Comparison of ENCODE assay signal across 8 cellular contexts in the genomic region with DNA sequence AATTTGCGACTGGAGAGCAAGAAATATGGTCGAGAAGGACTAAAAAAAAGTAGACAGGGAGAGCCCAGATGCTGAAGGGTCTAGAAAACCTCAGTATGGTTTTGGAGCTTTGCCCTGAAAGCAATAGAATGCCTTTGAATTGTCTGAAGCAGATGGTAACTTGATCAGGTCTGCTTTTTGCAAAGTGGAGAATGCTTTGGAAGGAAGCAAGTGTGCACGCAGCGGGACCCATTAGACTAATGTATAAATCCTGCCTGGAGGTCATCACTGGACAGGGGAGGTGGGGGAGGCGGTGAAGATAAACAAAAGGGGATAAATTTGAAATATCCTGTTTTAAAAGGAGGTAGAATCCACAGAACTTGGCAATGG. TPM values are rescaled to one million over a fixed set of nuclear protein-coding genes. Genes with fewer than 3 reads are reported as not detected.
DNase-seq lines count a peak whose midpoint lies in the region; ATAC-seq and TF ChIP-seq lines count a peak whose summit lies in the region.

No MANE protein-coding gene starts in this region.

- DNase-seq in GM23338 (ENCODE audit: low spot score) (no peak), fibroblast of pulmonary artery (ENCODE audit: low read depth) (peak; percentile 28), renal cortical epithelial cell (ENCODE audit: low read depth) (peak; percentile 28), activated gamma-delta T cell treated with Interleukin-2 at 50 U/mL for 16 hours (no peak), foreskin melanocyte (no peak)

- H3F3A ChIP-seq in GM23338 (replicated peaks; ENCODE audit: low read depth), result peaks cover 11% of the 10 kb centered on the region; the same call in 1 of the 2 replicates

- H3K27ac Mint-ChIP-seq in GM23338, result peak overlapping the region; percentile 93; the same call in 1 of the 2 replicates

- H3K9me2 ChIP-seq in GM23338 (ENCODE audit: insufficient read depth), result no peaks in the 10 kb centered on the region

- H3K27me3 ChIP-seq in GM23338 (ENCODE audit: insufficient read depth), result no peaks in the 10 kb centered on the region

- peak overlapping the region; percentile 74 for H3K27ac ChIP-seq in 22Rv1
- H3K27ac ChIP-seq in GM23338 (ENCODE audit: low read depth), result no peak overlapping the region

- H3K4me2 ChIP-seq in GM23338, result peak overlapping the region; percentile 80

- H3K9me3 Mint-ChIP-seq in GM23338, result no peaks in the 10 kb centered on the region

- H3K27me3 Mint-ChIP-seq in GM23338 (ENCODE audit: insufficient read depth, low read depth, poor library complexity), result peaks cover 15% of the 10 kb centered on the region

- ATAC-seq in GM23338 (no peak; the same call in 2 of the 3 replicates), SK-N-SH treated with all-trans-retinoic acid at 6 μM for 48 hours (peak; percentile 50), HG03354 (IDR thresholded peaks at IDR 0.05; ENCODE audit: poor library complexity, severe bottlenecking, unreplicated experiment) (no peak)

- peak overlapping the region; percentile 62 for H3K4me3 ChIP-seq in GM23338
- H3K4me3 ChIP-seq in fibroblast of pulmonary artery (replicated peaks; ENCODE audit: low read depth, low read length), result peak overlapping the region; percentile 71

- H2AFZ ChIP-seq in GM23338, result peak overlapping the region; percentile 89; the same call in 1 of the 2 replicates

- peaks cover 12% of the 10 kb centered on the region for H3K36me3 Mint-ChIP-seq in GM23338 (ENCODE audit: low read depth)

- peak overlapping the region; percentile 94 for H3K4me3 Mint-ChIP-seq in GM23338

- H4K20me1 ChIP-seq in GM23338 (replicated peaks; ENCODE audit: insufficient read depth), result peaks cover 11% of the 10 kb centered on the region; the same call in 1 of the 2 replicates

- TF ChIP-seq CTCF in 22Rv1 (IDR thresholded peaks at IDR 0.05) (no peak), GM23338 (conservative IDR thresholded peaks at IDR 0.05; ENCODE audit: low read depth in 2 of 2) (no peak), fibroblast of pulmonary artery (IDR thresholded peaks at IDR 0.05; ENCODE audit: low read length, missing control alignments) (no peak)

- H3K4me1 ChIP-seq in GM23338 (ENCODE audit: insufficient read depth), result peaks cover 15% of the 10 kb centered on the region

- H3K79me2 ChIP-seq in GM23338 (replicated peaks; ENCODE audit: insufficient read depth), result peaks cover 31% of the 10 kb centered on the region

- H3K36me3 ChIP-seq in GM23338 (ENCODE audit: insufficient read depth), result no peaks in the 10 kb centered on the region

- H3K4me1 Mint-ChIP-seq in GM23338, result peaks cover 18% of the 10 kb centered on the region

TF ChIP-seq in GM23338, 12 proteins besides CTCF, POLR2A, EP300 and RAD21 (continues in another document):
- no peak for TF ChIP-seq ZNF331 (CRISPR knock-in tag; IDR thresholded peaks at IDR 0.05; ENCODE audit: low read depth)
- TF ChIP-seq CREB1 (CRISPR knock-in tag; IDR thresholded peaks at IDR 0.05; ENCODE audit: low read depth), result no peak
- TF ChIP-seq NANOG (IDR thresholded peaks at IDR 0.05; ENCODE audit: borderline replicate concordance), result no peak
- TF ChIP-seq, protein P1, sequence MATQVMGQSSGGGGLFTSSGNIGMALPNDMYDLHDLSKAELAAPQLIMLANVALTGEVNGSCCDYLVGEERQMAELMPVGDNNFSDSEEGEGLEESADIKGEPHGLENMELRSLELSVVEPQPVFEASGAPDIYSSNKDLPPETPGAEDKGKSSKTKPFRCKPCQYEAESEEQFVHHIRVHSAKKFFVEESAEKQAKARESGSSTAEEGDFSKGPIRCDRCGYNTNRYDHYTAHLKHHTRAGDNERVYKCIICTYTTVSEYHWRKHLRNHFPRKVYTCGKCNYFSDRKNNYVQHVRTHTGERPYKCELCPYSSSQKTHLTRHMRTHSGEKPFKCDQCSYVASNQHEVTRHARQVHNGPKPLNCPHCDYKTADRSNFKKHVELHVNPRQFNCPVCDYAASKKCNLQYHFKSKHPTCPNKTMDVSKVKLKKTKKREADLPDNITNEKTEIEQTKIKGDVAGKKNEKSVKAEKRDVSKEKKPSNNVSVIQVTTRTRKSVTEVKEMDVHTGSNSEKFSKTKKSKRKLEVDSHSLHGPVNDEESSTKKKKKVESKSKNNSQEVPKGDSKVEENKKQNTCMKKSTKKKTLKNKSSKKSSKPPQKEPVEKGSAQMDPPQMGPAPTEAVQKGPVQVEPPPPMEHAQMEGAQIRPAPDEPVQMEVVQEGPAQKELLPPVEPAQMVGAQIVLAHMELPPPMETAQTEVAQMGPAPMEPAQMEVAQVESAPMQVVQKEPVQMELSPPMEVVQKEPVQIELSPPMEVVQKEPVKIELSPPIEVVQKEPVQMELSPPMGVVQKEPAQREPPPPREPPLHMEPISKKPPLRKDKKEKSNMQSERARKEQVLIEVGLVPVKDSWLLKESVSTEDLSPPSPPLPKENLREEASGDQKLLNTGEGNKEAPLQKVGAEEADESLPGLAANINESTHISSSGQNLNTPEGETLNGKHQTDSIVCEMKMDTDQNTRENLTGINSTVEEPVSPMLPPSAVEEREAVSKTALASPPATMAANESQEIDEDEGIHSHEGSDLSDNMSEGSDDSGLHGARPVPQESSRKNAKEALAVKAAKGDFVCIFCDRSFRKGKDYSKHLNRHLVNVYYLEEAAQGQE (IDR thresholded peaks at IDR 0.05; ENCODE audit: unreplicated experiment), result no peak
- TF ChIP-seq, protein P2, sequence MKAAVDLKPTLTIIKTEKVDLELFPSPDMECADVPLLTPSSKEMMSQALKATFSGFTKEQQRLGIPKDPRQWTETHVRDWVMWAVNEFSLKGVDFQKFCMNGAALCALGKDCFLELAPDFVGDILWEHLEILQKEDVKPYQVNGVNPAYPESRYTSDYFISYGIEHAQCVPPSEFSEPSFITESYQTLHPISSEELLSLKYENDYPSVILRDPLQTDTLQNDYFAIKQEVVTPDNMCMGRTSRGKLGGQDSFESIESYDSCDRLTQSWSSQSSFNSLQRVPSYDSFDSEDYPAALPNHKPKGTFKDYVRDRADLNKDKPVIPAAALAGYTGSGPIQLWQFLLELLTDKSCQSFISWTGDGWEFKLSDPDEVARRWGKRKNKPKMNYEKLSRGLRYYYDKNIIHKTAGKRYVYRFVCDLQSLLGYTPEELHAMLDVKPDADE (IDR thresholded peaks at IDR 0.05), result no peak

TF ChIP-seq in SK-N-SH treated with all-trans-retinoic acid at 6 μM for 48 hours, 23 proteins besides CTCF, POLR2A, EP300 and RAD21 (continues in another document):
- TF ChIP-seq, protein P3, sequence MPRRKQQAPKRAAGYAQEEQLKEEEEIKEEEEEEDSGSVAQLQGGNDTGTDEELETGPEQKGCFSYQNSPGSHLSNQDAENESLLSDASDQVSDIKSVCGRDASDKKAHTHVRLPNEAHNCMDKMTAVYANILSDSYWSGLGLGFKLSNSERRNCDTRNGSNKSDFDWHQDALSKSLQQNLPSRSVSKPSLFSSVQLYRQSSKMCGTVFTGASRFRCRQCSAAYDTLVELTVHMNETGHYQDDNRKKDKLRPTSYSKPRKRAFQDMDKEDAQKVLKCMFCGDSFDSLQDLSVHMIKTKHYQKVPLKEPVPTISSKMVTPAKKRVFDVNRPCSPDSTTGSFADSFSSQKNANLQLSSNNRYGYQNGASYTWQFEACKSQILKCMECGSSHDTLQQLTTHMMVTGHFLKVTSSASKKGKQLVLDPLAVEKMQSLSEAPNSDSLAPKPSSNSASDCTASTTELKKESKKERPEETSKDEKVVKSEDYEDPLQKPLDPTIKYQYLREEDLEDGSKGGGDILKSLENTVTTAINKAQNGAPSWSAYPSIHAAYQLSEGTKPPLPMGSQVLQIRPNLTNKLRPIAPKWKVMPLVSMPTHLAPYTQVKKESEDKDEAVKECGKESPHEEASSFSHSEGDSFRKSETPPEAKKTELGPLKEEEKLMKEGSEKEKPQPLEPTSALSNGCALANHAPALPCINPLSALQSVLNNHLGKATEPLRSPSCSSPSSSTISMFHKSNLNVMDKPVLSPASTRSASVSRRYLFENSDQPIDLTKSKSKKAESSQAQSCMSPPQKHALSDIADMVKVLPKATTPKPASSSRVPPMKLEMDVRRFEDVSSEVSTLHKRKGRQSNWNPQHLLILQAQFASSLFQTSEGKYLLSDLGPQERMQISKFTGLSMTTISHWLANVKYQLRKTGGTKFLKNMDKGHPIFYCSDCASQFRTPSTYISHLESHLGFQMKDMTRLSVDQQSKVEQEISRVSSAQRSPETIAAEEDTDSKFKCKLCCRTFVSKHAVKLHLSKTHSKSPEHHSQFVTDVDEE (CRISPR knock-in tag; IDR thresholded peaks at IDR 0.05), result no peak
- TF ChIP-seq GLIS3 (CRISPR knock-in tag; IDR thresholded peaks at IDR 0.05) (no peak), RARB (CRISPR knock-in tag; IDR thresholded peaks at IDR 0.05) (no peak)
- TF ChIP-seq, protein P4, sequence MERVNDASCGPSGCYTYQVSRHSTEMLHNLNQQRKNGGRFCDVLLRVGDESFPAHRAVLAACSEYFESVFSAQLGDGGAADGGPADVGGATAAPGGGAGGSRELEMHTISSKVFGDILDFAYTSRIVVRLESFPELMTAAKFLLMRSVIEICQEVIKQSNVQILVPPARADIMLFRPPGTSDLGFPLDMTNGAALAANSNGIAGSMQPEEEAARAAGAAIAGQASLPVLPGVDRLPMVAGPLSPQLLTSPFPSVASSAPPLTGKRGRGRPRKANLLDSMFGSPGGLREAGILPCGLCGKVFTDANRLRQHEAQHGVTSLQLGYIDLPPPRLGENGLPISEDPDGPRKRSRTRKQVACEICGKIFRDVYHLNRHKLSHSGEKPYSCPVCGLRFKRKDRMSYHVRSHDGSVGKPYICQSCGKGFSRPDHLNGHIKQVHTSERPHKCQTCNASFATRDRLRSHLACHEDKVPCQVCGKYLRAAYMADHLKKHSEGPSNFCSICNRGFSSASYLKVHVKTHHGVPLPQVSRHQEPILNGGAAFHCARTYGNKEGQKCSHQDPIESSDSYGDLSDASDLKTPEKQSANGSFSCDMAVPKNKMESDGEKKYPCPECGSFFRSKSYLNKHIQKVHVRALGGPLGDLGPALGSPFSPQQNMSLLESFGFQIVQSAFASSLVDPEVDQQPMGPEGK (CRISPR knock-in tag; IDR thresholded peaks at IDR 0.05; ENCODE audit: borderline replicate concordance), result no peak

RNA-seq across cellular contexts. Expression of a gene that starts 0.8 kb away (rescaled TPM):
- total RNA-seq in GM23338 (2014; rRNA removed; shearing (Covaris generic)), result 29.2 and 29.6 TPM in 2 replicates
- 12.6 and 12.8 TPM in 2 replicates for polyA plus RNA-seq in GM23338 (2016; fragmentation: Nextera tagmentation; extraction: Ambion mirVana)
- total RNA-seq in renal cortical epithelial cell, result 11.5 and 20.8 TPM in 2 replicates

RNA-seq across cellular contexts. Expression of a gene that starts 13.5 kb away (rescaled TPM):
- total RNA-seq in GM23338 (2014; rRNA removed; shearing (Covaris generic)), result 2.3 and 4.4 TPM in 2 replicates
- 1.4 TPM in 2 replicates for polyA plus RNA-seq in GM23338 (2016; fragmentation: Nextera tagmentation; extraction: Ambion mirVana)
- total RNA-seq in renal cortical epithelial cell, result 3.3 and 4.1 TPM in 2 replicates

RNA-seq across cellular contexts. Expression of a gene that starts 19.0 kb away (rescaled TPM):
- 36.4 and 37.2 TPM in 2 replicates for total RNA-seq in GM23338 (2014; rRNA removed; shearing (Covaris generic))
- polyA plus RNA-seq in GM23338 (2016; fragmentation: Nextera tagmentation; extraction: Ambion mirVana), result 48.3 and 52.6 TPM in 2 replicates
- 22.1 and 42.9 TPM in 2 replicates for total RNA-seq in renal cortical epithelial cell

RNA-seq across cellular contexts. Expression of a gene that starts 28.2 kb away (rescaled TPM):
- 1.0 and 1.2 TPM in 2 replicates for total RNA-seq in GM23338 (2014; rRNA removed; shearing (Covaris generic))
- polyA plus RNA-seq in GM23338 (2016; fragmentation: Nextera tagmentation; extraction: Ambion mirVana), result 0.58 and 0.94 TPM in 2 replicates
- total RNA-seq in renal cortical epithelial cell, result 0.15 TPM in 1 of 2 replicates, not detected in the other

RNA-seq across cellular contexts. Expression of a gene that starts 35.9 kb away (rescaled TPM):
- total RNA-seq in GM23338 (2014; rRNA removed; shearing (Covaris generic)), result 91.7 and 107 TPM in 2 replicates
- 101 and 105 TPM in 2 replicates for polyA plus RNA-seq in GM23338 (2016; fragmentation: Nextera tagmentation; extraction: Ambion mirVana)
- 12.0 and 24.0 TPM in 2 replicates for total RNA-seq in renal cortical epithelial cell

Comparison
In these comparisons a context has a peak if more than half of its experiments do, and no peak if none do; other contexts are left out.
1. DNase-seq: peak in fibroblast of pulmonary artery (single experiment) and renal cortical epithelial cell (single experiment); none in GM23338 (single experiment), activated gamma-delta T cell treated with Interleukin-2 at 50 U/mL for 16 hours (single experiment) and foreskin melanocyte (single experiment).